ENCODE assay signal across 25 cellular contexts in genomic region chr5:3009605-3010004, GRCh38.
"Had no signal": no experiment of that assay in that cellular context is flagged by ENCODE, and none has a peak within 500 bp of the region (broad histone marks: within the 10 kb centered on the region; RNA-seq: fewer than 3 reads in every experiment).

No MANE protein-coding gene starts in this region.

- H3K9me3 ChIP-seq: colonic mucosa, neutrophil, prostate gland, suprapubic skin, transverse colon had no signal

- H3K4me1 ChIP-seq: colonic mucosa, parathyroid adenoma, prostate gland, suprapubic skin, transverse colon had no signal

- H3K27me3 Mint-ChIP-seq: effector memory CD8-positive, alpha-beta T cell; memory B cell; naive B cell; natural killer cell treated with Interleukin-12 subunit alpha and Interleukin-12 subunit beta and Interleukin-15 and Interleukin-18, amount 100 ng/mL, for 72 hours; stimulated activated naive CD8-positive, alpha-beta T cell treated with anti-CD3 and anti-CD28 coated beads, Interleukin-15, amount 100 ng/mL, for 72 hours had no signal

- H3K4me3 Mint-ChIP-seq: effector memory CD8-positive, alpha-beta T cell; immature natural killer cell; memory B cell; mesothelial cell of epicardium; naive B cell; natural killer cell treated with Interleukin-12 subunit alpha and Interleukin-12 subunit beta and Interleukin-15 and Interleukin-18, amount 100 ng/mL, for 72 hours; neural crest cell; stimulated activated naive CD8-positive, alpha-beta T cell treated with anti-CD3 and anti-CD28 coated beads, Interleukin-15, amount 100 ng/mL, for 72 hours had no signal

- DNase-seq: central memory CD4-positive, alpha-beta T cell; colonic mucosa; dermis blood vessel endothelial cell; effector memory CD8-positive, alpha-beta T cell; hypothalamus; immature natural killer cell; mucosa of descending colon; naive B cell; right cardiac atrium; stimulated activated CD4-positive, alpha-beta T cell treated with anti-CD3 and anti-CD28 coated beads, Interleukin-15, amount 100 ng/mL, for 24 hours; stimulated activated CD4-positive, alpha-beta T cell treated with anti-CD3 and anti-CD28 coated beads, Interleukin-2, amount 100 ng/mL, for 48 hours; stimulated activated CD8-positive, alpha-beta memory T cell treated with anti-CD3 and anti-CD28 coated beads, Interleukin-4, amount 100 ng/mL, for 48 hours; stimulated activated naive CD4-positive, alpha-beta T cell; stimulated activated naive CD8-positive, alpha-beta T cell treated with anti-CD3 and anti-CD28 coated beads, Interleukin-15, amount 100 ng/mL, for 72 hours; transverse colon had no signal

- H3K36me3 ChIP-seq: colonic mucosa, neutrophil, prostate gland, suprapubic skin, transverse colon had no signal

- H3K4me1 Mint-ChIP-seq: immature natural killer cell; memory B cell; naive B cell; neural crest cell; stimulated activated naive CD8-positive, alpha-beta T cell treated with anti-CD3 and anti-CD28 coated beads, Interleukin-15, amount 100 ng/mL, for 72 hours had no signal

- H3K27ac ChIP-seq: colonic mucosa, neutrophil, parathyroid adenoma, prostate gland, skin epidermis, suprapubic skin, transverse colon had no signal

- H3K36me3 Mint-ChIP-seq: immature natural killer cell; memory B cell; mesothelial cell of epicardium; naive B cell; natural killer cell treated with Interleukin-12 subunit alpha and Interleukin-12 subunit beta and Interleukin-15 and Interleukin-18, amount 100 ng/mL, for 72 hours had no signal

- H3K27me3 ChIP-seq: colonic mucosa, neutrophil, suprapubic skin, transverse colon had no signal

- H3K9me3 Mint-ChIP-seq: natural killer cell treated with Interleukin-12 subunit alpha and Interleukin-12 subunit beta and Interleukin-15 and Interleukin-18, amount 100 ng/mL, for 72 hours; neural crest cell had no signal

- H3K4me3 ChIP-seq: colonic mucosa, lung, mucosa of descending colon, prostate gland, skin epidermis, suprapubic skin, transverse colon had no signal

- ATAC-seq: effector memory CD8-positive, alpha-beta T cell; mucosa of descending colon; natural killer cell treated with Interleukin-12 subunit alpha and Interleukin-12 subunit beta and Interleukin-15 and Interleukin-18, amount 100 ng/mL, for 72 hours; right cardiac atrium; stimulated activated naive CD8-positive, alpha-beta T cell treated with anti-CD3 and anti-CD28 coated beads, Interleukin-15, amount 100 ng/mL, for 72 hours had no signal

- H3K27ac Mint-ChIP-seq: effector memory CD8-positive, alpha-beta T cell; immature natural killer cell; memory B cell; mesothelial cell of epicardium; naive B cell; natural killer cell treated with Interleukin-12 subunit alpha and Interleukin-12 subunit beta and Interleukin-15 and Interleukin-18, amount 100 ng/mL, for 72 hours; stimulated activated naive CD8-positive, alpha-beta T cell treated with anti-CD3 and anti-CD28 coated beads, Interleukin-15, amount 100 ng/mL, for 72 hours had no signal
